In genomic region chr3:151383956-151384355, GRCh38 we compare ENCODE assay signal across 10 cellular contexts. TPM values are rescaled to one million over a fixed set of nuclear protein-coding genes. Genes with fewer than 3 reads are reported as not detected.
DNase-seq lines count a peak whose midpoint lies in the region; ATAC-seq and TF ChIP-seq lines count a peak whose summit lies in the region.
"Had no signal": no experiment of that assay in that cellular context is flagged by ENCODE, and none has a peak within 500 bp of the region (broad histone marks: within the 10 kb centered on the region; RNA-seq: fewer than 3 reads in every experiment).

No MANE protein-coding gene starts in this region.

- H3K27me3 ChIP-seq in GM06990 (replicated peaks; ENCODE audit: control insufficient read depth, insufficient read depth, low read length) (no peaks in the 10 kb centered on the region), WERI-Rb-1 (ENCODE audit: insufficient read depth, low read depth, severe bottlenecking) (no peaks in the 10 kb centered on the region)

- peaks cover 9 to 15% of the 10 kb centered on the region in 2 donors for H3K4me1 Mint-ChIP-seq in immature natural killer cell

- no peaks in the 10 kb centered on the region for H3K9me3 Mint-ChIP-seq in immature natural killer cell

- ATAC-seq in GM21381 (IDR thresholded peaks at IDR 0.05; ENCODE audit: unreplicated experiment) (peak; percentile 58), HG03432 (IDR thresholded peaks at IDR 0.05; ENCODE audit: unreplicated experiment) (peak; percentile 61), HG03280 (IDR thresholded peaks at IDR 0.05; ENCODE audit: unreplicated experiment) (no peak)

- H3K9me3 ChIP-seq in WERI-Rb-1 (ENCODE audit: severe bottlenecking): no peaks in the 10 kb centered on the region
- H3K9me3 ChIP-seq: prostate gland had no signal

- H3K27ac Mint-ChIP-seq in immature natural killer cell: peak overlapping the region in 3 of 6 donors; percentile 7 to 64 (median 55)

- H3K36me3 ChIP-seq in GM06990 (ENCODE audit: control insufficient read depth, insufficient read depth, low read length) (no peaks in the 10 kb centered on the region), WERI-Rb-1 (no peaks in the 10 kb centered on the region)
- H3K36me3 ChIP-seq: prostate gland had no signal

- peak overlapping the region; percentile 16; the same call in 1 of the 2 replicates for H3K4me3 ChIP-seq in GM06990 (replicated peaks; ENCODE audit: low read depth, low read length)
- no peak overlapping the region for H3K4me3 ChIP-seq in WERI-Rb-1 (ENCODE audit: low read depth, low read length)
- H3K4me3 ChIP-seq: prostate gland had no signal

- DNase-seq in GM06990 (ENCODE audit: extremely low read depth, insufficient read length) (no peak), immature natural killer cell (peak; percentile 2 to 9 (median 3)), WERI-Rb-1 (no peak), NCI-H2171 treated with DMSO at 0.1 percent for 48 hours (lab: John Stamatoyannopoulos, UW) (no peak)
- no peak for DNase-seq in activated CD4-positive, alpha-beta T cell treated with anti-CD3 and anti-CD28 coated beads, Interleukin-2, amount 50 U/mL, for 48 hours
- DNase-seq: SHP77 had no signal

- H3K4me3 Mint-ChIP-seq in immature natural killer cell: peak overlapping the region; percentile 15 to 72 (median 57)

- TF ChIP-seq CTCF in GM06990 (IDR thresholded peaks at IDR 0.05; ENCODE audit: insufficient read depth, low read length, poor library complexity, severe bottlenecking) (no peak), WERI-Rb-1 (IDR thresholded peaks at IDR 0.05; ENCODE audit: low read depth, low read length) (no peak)

- no peaks in the 10 kb centered on the region for H3K27me3 Mint-ChIP-seq in immature natural killer cell (ENCODE audit: low read depth in 3 of 3)

- H3K36me3 Mint-ChIP-seq in immature natural killer cell: no peaks in the 10 kb centered on the region

- H3K27ac ChIP-seq in WERI-Rb-1: no peak overlapping the region
- H3K27ac ChIP-seq: prostate gland had no signal

RNA-seq across cellular contexts. Expression of gene P2RY12, which starts 0.6 kb away (rescaled TPM):
- under 1 TPM in 2 of 3 donors, not detected in 1; 0.17 to 0.32 TPM for polyA plus RNA-seq in immature natural killer cell

RNA-seq across cellular contexts. Expression of gene P2RY13, which starts 54.6 kb away (rescaled TPM):
- polyA plus RNA-seq in immature natural killer cell: under 1 TPM in 2 of 3 donors, not detected in 1; 0.18 to 0.50 TPM

Comparison
In these comparisons a context has a peak if more than half of its experiments do, and no peak if none do; other contexts are left out.
1. DNase-seq: peak in immature natural killer cell (3 of 3); none in GM06990 (single experiment), WERI-Rb-1 (single experiment), NCI-H2171 treated with DMSO at 0.1 percent for 48 hours (single experiment) and activated CD4-positive, alpha-beta T cell treated with anti-CD3 and anti-CD28 coated beads, Interleukin-2, amount 50 U/mL, for 48 hours (0 of 2).